ENCODE assay signal across 16 cellular contexts in genomic region chr11:66524304-66525040, GRCh38. TPM values are rescaled to one million over a fixed set of nuclear protein-coding genes. Genes with fewer than 3 reads are reported as not detected.
DNase-seq lines count a peak whose midpoint lies in the region; ATAC-seq and FAIRE-seq lines count a peak whose summit lies in the region.
"Had no signal": no experiment of that assay in that cellular context is flagged by ENCODE, and none has a peak within 500 bp of the region (broad histone marks: within the 10 kb centered on the region; RNA-seq: fewer than 3 reads in every experiment).

No MANE protein-coding gene starts in this region.

- H3K4me3 ChIP-seq in right cardiac atrium (ENCODE audit: low read length) (no peak overlapping the region), skeletal muscle tissue (ENCODE audit: low read length in 3 of 3) (no peak overlapping the region)
- H3K4me3 ChIP-seq: BLaER1 treated with 17β-estradiol and CSF1 and Interleukin-3, amounts not matched to agents 10 nM and 100 nM had no signal

- DNase-seq in HTR-8/SVneo (ENCODE audit: insufficient read length, low spot score) (no peak), left cardiac atrium (no peak), right cardiac atrium (no peak)
- no peak for DNase-seq in activated CD4-positive, alpha-beta T cell treated with anti-CD3 and anti-CD28 coated beads, Interleukin-2, amount 50 U/mL, for 1 hour
- DNase-seq: Calu3; CD8-positive, alpha-beta T cell; DMS79 treated with DMSO at 0.1 percent for 48 hours; GF-D8; GOT3; H7; HFFc6 had no signal

- ATAC-seq in left cardiac atrium, result peak; percentile 38 to 65
- ATAC-seq in right cardiac atrium, result peak in 1 of 2 donors; percentile 65
- no peak for ATAC-seq in HG02759 (IDR thresholded peaks at IDR 0.05; ENCODE audit: unreplicated experiment)
- ATAC-seq: CD8-positive, alpha-beta T cell; HCT116 had no signal

- peak; percentile 79 for FAIRE-seq in HTR-8/SVneo (lab: Jason Lieb, UNC)

- H3K9me3 ChIP-seq in right cardiac atrium (ENCODE audit: control insufficient read depth, low read length) (no peaks in the 10 kb centered on the region), skeletal muscle tissue (ENCODE audit: control insufficient read depth in 3 of 3, low read length in 3 of 3) (no peaks in the 10 kb centered on the region)
- H3K9me3 ChIP-seq: BLaER1 treated with 17β-estradiol and CSF1 and Interleukin-3, amounts not matched to agents 10 nM and 100 nM had no signal

- 65% methylated on average over 10 of the region's 10 CpGs for WGBS in right cardiac atrium

- no peak overlapping the region for H3K9ac ChIP-seq in skeletal muscle tissue (ENCODE audit: low read depth in 1 of 3, low read length in 3 of 3)
- H3K9ac ChIP-seq: BLaER1 treated with 17β-estradiol and CSF1 and Interleukin-3, amounts not matched to agents 10 nM and 100 nM had no signal

- intact Hi-C loops in left cardiac atrium (cut with DNase I) (no loop called here), right cardiac atrium (cut with DNase I) (no loop called here)

- peaks cover 17 to 38% (median 36%) of the 10 kb centered on the region in 3 donors for H3K36me3 ChIP-seq in skeletal muscle tissue (ENCODE audit: control insufficient read depth in 3 of 3, insufficient read depth in 3 of 3, low read length in 3 of 3)

- no peaks in the 10 kb centered on the region for H3K4me1 ChIP-seq in right cardiac atrium (ENCODE audit: control insufficient read depth, insufficient read depth, low read length)
- peaks cover 4 to 9% (median 5%) of the 10 kb centered on the region in 3 donors for H3K4me1 ChIP-seq in skeletal muscle tissue (ENCODE audit: control insufficient read depth in 3 of 3, insufficient read depth in 3 of 3, low read length in 3 of 3)
- H3K4me1 ChIP-seq: BLaER1 treated with 17β-estradiol and CSF1 and Interleukin-3, amounts not matched to agents 10 nM and 100 nM had no signal

- H3K27ac ChIP-seq in right cardiac atrium (ENCODE audit: low read length), result peak overlapping the region; percentile 53
- peak overlapping the region; percentile 56 for H3K27ac ChIP-seq in skeletal muscle tissue (ENCODE audit: low read depth, low read length)
- H3K27ac ChIP-seq: BLaER1 treated with 17β-estradiol and CSF1 and Interleukin-3, amounts not matched to agents 10 nM and 100 nM had no signal

- H3K27me3 ChIP-seq in right cardiac atrium (ENCODE audit: control insufficient read depth, insufficient read depth) (no peaks in the 10 kb centered on the region), skeletal muscle tissue (ENCODE audit: control insufficient read depth in 3 of 3, insufficient read depth in 3 of 3, low read length in 3 of 3) (no peaks in the 10 kb centered on the region)
- H3K27me3 ChIP-seq: BLaER1 treated with 17β-estradiol and CSF1 and Interleukin-3, amounts not matched to agents 10 nM and 100 nM had no signal

RNA-seq across cellular contexts. Expression of gene BBS1, which starts 14.0 kb away (rescaled TPM):
- total RNA-seq in left cardiac atrium, result 10 to 100 TPM; 18.7 to 18.9 TPM
- 10 to 100 TPM; 19.3 to 25.2 (median 21.4) TPM for total RNA-seq in right cardiac atrium
- 12.4 TPM for polyA plus RNA-seq in right cardiac atrium
- total RNA-seq in skeletal muscle tissue, result 14.6 TPM

RNA-seq across cellular contexts. Expression of gene ZDHHC24, which starts 21.4 kb away (rescaled TPM):
- total RNA-seq in left cardiac atrium, result 1 to 10 TPM; 7.9 to 8.2 TPM
- total RNA-seq in right cardiac atrium, result 1 to 10 TPM; 6.6 to 7.8 (median 7.5) TPM
- 6.3 TPM for polyA plus RNA-seq in right cardiac atrium
- total RNA-seq in skeletal muscle tissue, result 3.7 TPM

RNA-seq across cellular contexts. Expression of gene ACTN3, which starts 22.2 kb away (rescaled TPM):
- total RNA-seq in left cardiac atrium, result under 1 TPM; 0.10 to 0.15 TPM
- total RNA-seq in right cardiac atrium, result under 1 TPM in 1 of 4 donors, not detected in 3; 0.09 TPM
- polyA plus RNA-seq in right cardiac atrium, result 0.05 TPM
- total RNA-seq in skeletal muscle tissue, result 156 TPM
- total RNA-seq: B cell, Calu3 had no signal

RNA-seq across cellular contexts. Expression of gene CTSF, which starts 43.9 kb away (rescaled TPM):
- 10 to 100 TPM; 51.0 to 71.9 TPM for total RNA-seq in left cardiac atrium
- 100 to 1,000 TPM in 2 of 4 donors, 10 to 100 TPM in 2; 85.5 to 136 (median 95.2) TPM for total RNA-seq in right cardiac atrium
- 56.0 TPM for polyA plus RNA-seq in right cardiac atrium
- total RNA-seq in skeletal muscle tissue, result 27.1 TPM

RNA-seq across cellular contexts. Expression of gene DPP3, which starts 44.2 kb away (rescaled TPM):
- total RNA-seq in left cardiac atrium (10 to 100 TPM; 18.5 TPM), right cardiac atrium (10 to 100 TPM in 3 of 4 donors, 1 to 10 TPM in 1; 9.5 to 16.2 (median 14.7) TPM), skeletal muscle tissue (26.1 TPM)
- 10.5 TPM for polyA plus RNA-seq in right cardiac atrium

Comparison
In these comparisons a context has a peak if more than half of its experiments do, and no peak if none do; other contexts are left out.
1. RNA of gene ACTN3, which starts 22.2 kb away (total RNA-seq): 156 TPM in skeletal muscle tissue (single experiment); 0.10 to 0.15 TPM in left cardiac atrium and 0.09 TPM in right cardiac atrium; every median in the first group is over 100 times any median in the second.